ENCODE assay signal across 1 cellular context in the genomic region with DNA sequence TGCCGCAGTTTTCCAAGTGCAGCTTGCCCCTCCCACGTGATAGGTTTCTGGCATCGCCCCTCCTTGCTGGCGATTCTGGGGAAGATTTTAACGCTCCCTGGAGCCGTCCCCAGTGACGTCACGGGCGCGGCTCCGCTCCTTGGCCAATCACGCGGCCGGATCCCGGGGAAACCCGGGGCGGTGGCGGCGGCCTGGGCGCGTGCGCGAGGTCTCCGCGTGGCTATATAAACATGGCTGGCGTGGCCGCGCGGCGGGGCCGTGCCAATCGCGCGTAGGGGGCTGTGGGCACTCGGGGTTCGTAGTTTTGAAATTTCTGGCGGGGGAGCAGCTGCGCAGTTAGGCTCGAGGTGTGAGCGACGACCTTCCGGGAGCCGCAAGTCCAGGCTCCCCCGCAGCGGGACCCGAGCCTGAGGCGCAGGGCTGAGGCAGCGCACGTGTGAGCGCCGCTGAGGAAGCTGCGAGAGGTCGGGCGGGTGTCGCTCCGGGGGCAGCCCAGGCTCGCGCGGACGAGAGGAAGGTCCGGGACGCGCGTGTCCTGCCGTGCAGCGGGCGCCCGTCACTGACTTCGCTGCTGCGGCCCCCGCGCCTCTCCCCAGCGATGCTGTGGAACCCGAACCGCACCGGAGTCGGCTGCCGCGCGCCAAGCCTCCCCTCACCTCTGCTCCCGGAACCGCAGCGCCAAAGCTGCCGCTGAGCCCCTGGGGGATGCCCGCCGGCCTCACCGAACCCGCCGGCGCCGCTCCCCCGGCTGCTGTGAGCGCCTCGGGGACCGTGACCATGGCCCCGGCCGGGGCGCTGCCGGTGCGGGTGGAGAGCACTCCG.
TF ChIP-seq lines count a peak whose summit lies in the region.

A gene with protein sequence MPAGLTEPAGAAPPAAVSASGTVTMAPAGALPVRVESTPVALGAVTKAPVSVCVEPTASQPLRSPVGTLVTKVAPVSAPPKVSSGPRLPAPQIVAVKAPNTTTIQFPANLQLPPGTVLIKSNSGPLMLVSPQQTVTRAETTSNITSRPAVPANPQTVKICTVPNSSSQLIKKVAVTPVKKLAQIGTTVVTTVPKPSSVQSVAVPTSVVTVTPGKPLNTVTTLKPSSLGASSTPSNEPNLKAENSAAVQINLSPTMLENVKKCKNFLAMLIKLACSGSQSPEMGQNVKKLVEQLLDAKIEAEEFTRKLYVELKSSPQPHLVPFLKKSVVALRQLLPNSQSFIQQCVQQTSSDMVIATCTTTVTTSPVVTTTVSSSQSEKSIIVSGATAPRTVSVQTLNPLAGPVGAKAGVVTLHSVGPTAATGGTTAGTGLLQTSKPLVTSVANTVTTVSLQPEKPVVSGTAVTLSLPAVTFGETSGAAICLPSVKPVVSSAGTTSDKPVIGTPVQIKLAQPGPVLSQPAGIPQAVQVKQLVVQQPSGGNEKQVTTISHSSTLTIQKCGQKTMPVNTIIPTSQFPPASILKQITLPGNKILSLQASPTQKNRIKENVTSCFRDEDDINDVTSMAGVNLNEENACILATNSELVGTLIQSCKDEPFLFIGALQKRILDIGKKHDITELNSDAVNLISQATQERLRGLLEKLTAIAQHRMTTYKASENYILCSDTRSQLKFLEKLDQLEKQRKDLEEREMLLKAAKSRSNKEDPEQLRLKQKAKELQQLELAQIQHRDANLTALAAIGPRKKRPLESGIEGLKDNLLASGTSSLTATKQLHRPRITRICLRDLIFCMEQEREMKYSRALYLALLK (plus strand): TSS at position 217 of the 822 bp plus-strand sequence. CDS start 489 bp downstream, at position 706.

TF ChIP-seq in K562, 482 proteins besides CTCF, POLR2A, EP300 and RAD21 (continued from another document and continues in another):
- TF ChIP-seq, protein P1, sequence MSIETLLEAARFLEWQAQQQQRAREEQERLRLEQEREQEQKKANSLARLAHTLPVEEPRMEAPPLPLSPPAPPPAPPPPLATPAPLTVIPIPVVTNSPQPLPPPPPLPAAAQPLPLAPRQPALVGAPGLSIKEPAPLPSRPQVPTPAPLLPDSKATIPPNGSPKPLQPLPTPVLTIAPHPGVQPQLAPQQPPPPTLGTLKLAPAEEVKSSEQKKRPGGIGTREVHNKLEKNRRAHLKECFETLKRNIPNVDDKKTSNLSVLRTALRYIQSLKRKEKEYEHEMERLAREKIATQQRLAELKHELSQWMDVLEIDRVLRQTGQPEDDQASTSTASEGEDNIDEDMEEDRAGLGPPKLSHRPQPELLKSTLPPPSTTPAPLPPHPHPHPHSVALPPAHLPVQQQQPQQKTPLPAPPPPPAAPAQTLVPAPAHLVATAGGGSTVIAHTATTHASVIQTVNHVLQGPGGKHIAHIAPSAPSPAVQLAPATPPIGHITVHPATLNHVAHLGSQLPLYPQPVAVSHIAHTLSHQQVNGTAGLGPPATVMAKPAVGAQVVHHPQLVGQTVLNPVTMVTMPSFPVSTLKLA (conservative IDR thresholded peaks at IDR 0.05), result peak; percentile 100
- TF ChIP-seq MAFF (IDR thresholded peaks at IDR 0.05; ENCODE audit: low read length), result 0 out of 2 replicates have a peak, but pooled peaks have one; percentile 0
- TF ChIP-seq ERF (CRISPR knock-in tag; IDR thresholded peaks at IDR 0.05), result peak; percentile 86; the same call in 1 of the 2 replicates
- peak; percentile 82 to 94; a peak in 3 of 4 replicates for TF ChIP-seq SIN3A (IDR thresholded peaks at IDR 0.05; ENCODE audit: borderline replicate concordance in 2 of 2, control insufficient read depth in 1 of 2, low read depth in 2 of 2, low read length in 2 of 2)
- TF ChIP-seq, protein P2, sequence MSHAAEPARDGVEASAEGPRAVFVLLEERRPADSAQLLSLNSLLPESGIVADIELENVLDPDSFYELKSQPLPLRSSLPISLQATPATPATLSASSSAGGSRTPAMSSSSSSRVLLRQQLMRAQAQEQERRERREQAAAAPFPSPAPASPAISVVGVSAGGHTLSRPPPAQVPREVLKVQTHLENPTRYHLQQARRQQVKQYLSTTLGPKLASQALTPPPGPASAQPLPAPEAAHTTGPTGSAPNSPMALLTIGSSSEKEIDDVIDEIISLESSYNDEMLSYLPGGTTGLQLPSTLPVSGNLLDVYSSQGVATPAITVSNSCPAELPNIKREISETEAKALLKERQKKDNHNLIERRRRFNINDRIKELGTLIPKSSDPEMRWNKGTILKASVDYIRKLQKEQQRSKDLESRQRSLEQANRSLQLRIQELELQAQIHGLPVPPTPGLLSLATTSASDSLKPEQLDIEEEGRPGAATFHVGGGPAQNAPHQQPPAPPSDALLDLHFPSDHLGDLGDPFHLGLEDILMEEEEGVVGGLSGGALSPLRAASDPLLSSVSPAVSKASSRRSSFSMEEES (CRISPR knock-in tag; IDR thresholded peaks at IDR 0.05), result peak; percentile 49; the same call in 1 of the 2 replicates
- TF ChIP-seq PTBP1 (IDR thresholded peaks at IDR 0.05; ENCODE audit: low read depth, low read length), result peak; percentile 11; the same call in 1 of the 2 replicates
- TF ChIP-seq, protein P3, sequence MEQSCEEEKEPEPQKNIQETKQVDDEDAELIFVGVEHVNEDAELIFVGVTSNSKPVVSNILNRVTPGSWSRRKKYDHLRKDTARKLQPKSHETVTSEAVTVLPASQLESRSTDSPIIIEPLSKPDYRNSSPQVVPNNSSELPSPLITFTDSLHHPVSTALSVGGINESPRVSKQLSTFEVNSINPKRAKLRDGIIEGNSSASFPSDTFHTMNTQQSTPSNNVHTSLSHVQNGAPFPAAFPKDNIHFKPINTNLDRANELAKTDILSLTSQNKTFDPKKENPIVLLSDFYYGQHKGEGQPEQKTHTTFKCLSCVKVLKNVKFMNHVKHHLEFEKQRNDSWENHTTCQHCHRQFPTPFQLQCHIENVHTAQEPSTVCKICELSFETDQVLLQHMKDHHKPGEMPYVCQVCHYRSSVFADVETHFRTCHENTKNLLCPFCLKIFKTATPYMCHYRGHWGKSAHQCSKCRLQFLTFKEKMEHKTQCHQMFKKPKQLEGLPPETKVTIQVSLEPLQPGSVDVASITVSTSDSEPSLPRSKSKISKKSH (CRISPR knock-in tag; IDR thresholded peaks at IDR 0.05), result no peak
- TF ChIP-seq, protein P4, sequence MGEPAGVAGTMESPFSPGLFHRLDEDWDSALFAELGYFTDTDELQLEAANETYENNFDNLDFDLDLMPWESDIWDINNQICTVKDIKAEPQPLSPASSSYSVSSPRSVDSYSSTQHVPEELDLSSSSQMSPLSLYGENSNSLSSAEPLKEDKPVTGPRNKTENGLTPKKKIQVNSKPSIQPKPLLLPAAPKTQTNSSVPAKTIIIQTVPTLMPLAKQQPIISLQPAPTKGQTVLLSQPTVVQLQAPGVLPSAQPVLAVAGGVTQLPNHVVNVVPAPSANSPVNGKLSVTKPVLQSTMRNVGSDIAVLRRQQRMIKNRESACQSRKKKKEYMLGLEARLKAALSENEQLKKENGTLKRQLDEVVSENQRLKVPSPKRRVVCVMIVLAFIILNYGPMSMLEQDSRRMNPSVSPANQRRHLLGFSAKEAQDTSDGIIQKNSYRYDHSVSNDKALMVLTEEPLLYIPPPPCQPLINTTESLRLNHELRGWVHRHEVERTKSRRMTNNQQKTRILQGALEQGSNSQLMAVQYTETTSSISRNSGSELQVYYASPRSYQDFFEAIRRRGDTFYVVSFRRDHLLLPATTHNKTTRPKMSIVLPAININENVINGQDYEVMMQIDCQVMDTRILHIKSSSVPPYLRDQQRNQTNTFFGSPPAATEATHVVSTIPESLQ (CRISPR knock-in tag; IDR thresholded peaks at IDR 0.05), result peak; percentile 58; the same call in 1 of the 2 replicates
- peak; percentile 88 for TF ChIP-seq GTF2F1 (IDR thresholded peaks at IDR 0.05; ENCODE audit: low read depth, low read length)
- no peak for TF ChIP-seq MTF1 (CRISPR knock-in tag; IDR thresholded peaks at IDR 0.05; ENCODE audit: borderline replicate concordance)
- TF ChIP-seq TARDBP (IDR thresholded peaks at IDR 0.05), result 0 out of 2 replicates have a peak, but pooled peaks have one; percentile 47
- TF ChIP-seq, protein P5, sequence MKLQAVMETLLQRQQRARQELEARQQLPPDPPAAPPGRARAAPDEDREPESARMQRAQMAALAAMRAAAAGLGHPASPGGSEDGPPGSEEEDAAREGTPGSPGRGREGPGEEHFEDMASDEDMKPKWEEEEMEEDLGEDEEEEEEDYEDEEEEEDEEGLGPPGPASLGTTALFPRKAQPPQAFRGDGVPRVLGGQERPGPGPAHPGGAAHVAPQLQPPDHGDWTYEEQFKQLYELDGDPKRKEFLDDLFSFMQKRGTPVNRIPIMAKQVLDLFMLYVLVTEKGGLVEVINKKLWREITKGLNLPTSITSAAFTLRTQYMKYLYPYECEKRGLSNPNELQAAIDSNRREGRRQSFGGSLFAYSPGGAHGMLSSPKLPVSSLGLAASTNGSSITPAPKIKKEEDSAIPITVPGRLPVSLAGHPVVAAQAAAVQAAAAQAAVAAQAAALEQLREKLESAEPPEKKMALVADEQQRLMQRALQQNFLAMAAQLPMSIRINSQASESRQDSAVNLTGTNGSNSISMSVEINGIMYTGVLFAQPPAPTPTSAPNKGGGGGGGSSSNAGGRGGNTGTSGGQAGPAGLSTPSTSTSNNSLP (IDR thresholded peaks at IDR 0.05; ENCODE audit: borderline replicate concordance, low read depth, low read length), result peak; percentile 46; the same call in 1 of the 2 replicates
- peak; percentile 77; the same call in 1 of the 2 replicates for TF ChIP-seq HIVEP1 (CRISPR knock-in tag; IDR thresholded peaks at IDR 0.05)
- TF ChIP-seq ETV6 (IDR thresholded peaks at IDR 0.05; ENCODE audit: borderline replicate concordance in 1 of 2, low read depth in 2 of 2, low read length in 1 of 2), result no peak
- peak; percentile 86; the same call in 1 of the 2 replicates for TF ChIP-seq ETV6 (CRISPR knock-in tag; IDR thresholded peaks at IDR 0.05; ENCODE audit: borderline replicate concordance)
- TF ChIP-seq, protein P6, sequence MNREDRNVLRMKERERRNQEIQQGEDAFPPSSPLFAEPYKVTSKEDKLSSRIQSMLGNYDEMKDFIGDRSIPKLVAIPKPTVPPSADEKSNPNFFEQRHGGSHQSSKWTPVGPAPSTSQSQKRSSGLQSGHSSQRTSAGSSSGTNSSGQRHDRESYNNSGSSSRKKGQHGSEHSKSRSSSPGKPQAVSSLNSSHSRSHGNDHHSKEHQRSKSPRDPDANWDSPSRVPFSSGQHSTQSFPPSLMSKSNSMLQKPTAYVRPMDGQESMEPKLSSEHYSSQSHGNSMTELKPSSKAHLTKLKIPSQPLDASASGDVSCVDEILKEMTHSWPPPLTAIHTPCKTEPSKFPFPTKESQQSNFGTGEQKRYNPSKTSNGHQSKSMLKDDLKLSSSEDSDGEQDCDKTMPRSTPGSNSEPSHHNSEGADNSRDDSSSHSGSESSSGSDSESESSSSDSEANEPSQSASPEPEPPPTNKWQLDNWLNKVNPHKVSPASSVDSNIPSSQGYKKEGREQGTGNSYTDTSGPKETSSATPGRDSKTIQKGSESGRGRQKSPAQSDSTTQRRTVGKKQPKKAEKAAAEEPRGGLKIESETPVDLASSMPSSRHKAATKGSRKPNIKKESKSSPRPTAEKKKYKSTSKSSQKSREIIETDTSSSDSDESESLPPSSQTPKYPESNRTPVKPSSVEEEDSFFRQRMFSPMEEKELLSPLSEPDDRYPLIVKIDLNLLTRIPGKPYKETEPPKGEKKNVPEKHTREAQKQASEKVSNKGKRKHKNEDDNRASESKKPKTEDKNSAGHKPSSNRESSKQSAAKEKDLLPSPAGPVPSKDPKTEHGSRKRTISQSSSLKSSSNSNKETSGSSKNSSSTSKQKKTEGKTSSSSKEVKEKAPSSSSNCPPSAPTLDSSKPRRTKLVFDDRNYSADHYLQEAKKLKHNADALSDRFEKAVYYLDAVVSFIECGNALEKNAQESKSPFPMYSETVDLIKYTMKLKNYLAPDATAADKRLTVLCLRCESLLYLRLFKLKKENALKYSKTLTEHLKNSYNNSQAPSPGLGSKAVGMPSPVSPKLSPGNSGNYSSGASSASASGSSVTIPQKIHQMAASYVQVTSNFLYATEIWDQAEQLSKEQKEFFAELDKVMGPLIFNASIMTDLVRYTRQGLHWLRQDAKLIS (CRISPR knock-in tag; IDR thresholded peaks at IDR 0.05), result peak; percentile 46
- TF ChIP-seq SMAD3 (CRISPR knock-in tag; conservative IDR thresholded peaks at IDR 0.05), result no peak
- TF ChIP-seq, protein P7, sequence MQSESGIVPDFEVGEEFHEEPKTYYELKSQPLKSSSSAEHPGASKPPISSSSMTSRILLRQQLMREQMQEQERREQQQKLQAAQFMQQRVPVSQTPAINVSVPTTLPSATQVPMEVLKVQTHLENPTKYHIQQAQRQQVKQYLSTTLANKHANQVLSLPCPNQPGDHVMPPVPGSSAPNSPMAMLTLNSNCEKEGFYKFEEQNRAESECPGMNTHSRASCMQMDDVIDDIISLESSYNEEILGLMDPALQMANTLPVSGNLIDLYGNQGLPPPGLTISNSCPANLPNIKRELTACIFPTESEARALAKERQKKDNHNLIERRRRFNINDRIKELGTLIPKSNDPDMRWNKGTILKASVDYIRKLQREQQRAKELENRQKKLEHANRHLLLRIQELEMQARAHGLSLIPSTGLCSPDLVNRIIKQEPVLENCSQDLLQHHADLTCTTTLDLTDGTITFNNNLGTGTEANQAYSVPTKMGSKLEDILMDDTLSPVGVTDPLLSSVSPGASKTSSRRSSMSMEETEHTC (IDR thresholded peaks at IDR 0.05), result peak; percentile 30; the same call in 1 of the 2 replicates
- TF ChIP-seq NR3C1 (CRISPR knock-in tag; IDR thresholded peaks at IDR 0.05), result peak; percentile 84
- peak; percentile 17; the same call in 1 of the 2 replicates for TF ChIP-seq ZEB2 (IDR thresholded peaks at IDR 0.05)
